8 cellular contexts compared by ENCODE assay signal in genomic region chr12:103632554-103633216, GRCh38. TPM values are rescaled to one million over a fixed set of nuclear protein-coding genes. Genes with fewer than 3 reads are reported as not detected.
A peak's percentile ranks its signal among the peaks of the same experiment; 100 is the strongest.
DNase-seq lines count a peak whose midpoint lies in the region; ATAC-seq and TF ChIP-seq lines count a peak whose summit lies in the region.

No MANE protein-coding gene starts in this region.

- no peak overlapping the region for H3K27ac ChIP-seq in PC-9
- H3K27ac ChIP-seq in gastroesophageal sphincter: no peak overlapping the region

- H3K9me2 ChIP-seq in PC-9 (ENCODE audit: insufficient read depth): no peaks in the 10 kb centered on the region

- peaks cover 4% of the 10 kb centered on the region for H3K27me3 Mint-ChIP-seq in activated naive CD8-positive, alpha-beta T cell treated with anti-CD3 and anti-CD28 coated beads, Interleukin-2, amount 10 ng/mL, durations not matched to agents 7 days and 5 days

- no peaks in the 10 kb centered on the region for H3K36me3 Mint-ChIP-seq in activated naive CD8-positive, alpha-beta T cell treated with anti-CD3 and anti-CD28 coated beads, Interleukin-2, amount 10 ng/mL, durations not matched to agents 7 days and 5 days

- no peaks in the 10 kb centered on the region for H3K9me3 ChIP-seq in PC-9 (ENCODE audit: insufficient read depth, low read depth)
- peaks cover 0 to 19% (median 0%) of the 10 kb centered on the region in 3 donors for H3K9me3 ChIP-seq in gastroesophageal sphincter

- no peak overlapping the region for H2AFZ ChIP-seq in PC-9

- peaks cover 18% of the 10 kb centered on the region for H3K27me3 ChIP-seq in PC-9 (ENCODE audit: insufficient read depth, low read depth)
- H3K27me3 ChIP-seq in gastroesophageal sphincter: no peaks in the 10 kb centered on the region

- POLR2A ChIA-PET in PC-9 (lab: Charles Lee; ENCODE audit: unreplicated experiment): no interaction called here
- POLR2A ChIA-PET in activated naive CD8-positive, alpha-beta T cell treated with anti-CD3 and anti-CD28 coated beads, Interleukin-2, amount 10 ng/mL, durations not matched to agents 7 days and 5 days (lab: Charles Lee): interaction anchor here (1.0 kb wide), 1 partner anchor 61 kb away, joined by 3 read pairs; no protein-coding TSS in a partner anchor

- peak; percentile 70 for DNase-seq in EH (ENCODE audit: low read depth)
- DNase-seq in HPDE6-E6E7 (ENCODE audit: extremely low spot score): peak; percentile 52
- DNase-seq in PC-9: peak; percentile 38 to 73
- DNase-seq in activated naive CD8-positive, alpha-beta T cell treated with anti-CD3 and anti-CD28 coated beads, Interleukin-2, amount 10 ng/mL, durations not matched to agents 7 days and 5 days: peak; percentile 73
- peak; percentile 91 for DNase-seq in iPS-NIHi11 (ENCODE audit: low spot score)
- DNase-seq in stimulated activated CD4-positive, alpha-beta T cell treated with anti-CD3 and anti-CD28 coated beads, TNF-alpha, amount 100 ng/mL, for 48 hours (ENCODE audit: low read depth in 3 of 3): peak; percentile 37 to 50 (median 41)

- H3K4me1 Mint-ChIP-seq in activated naive CD8-positive, alpha-beta T cell treated with anti-CD3 and anti-CD28 coated beads, Interleukin-2, amount 10 ng/mL, durations not matched to agents 7 days and 5 days: no peaks in the 10 kb centered on the region

- ATAC-seq in GM19463 (IDR thresholded peaks at IDR 0.05; ENCODE audit: unreplicated experiment) (peak; percentile 61), gastroesophageal sphincter (no peak)
- ATAC-seq in activated naive CD8-positive, alpha-beta T cell treated with anti-CD3 and anti-CD28 coated beads, Interleukin-2, amount 10 ng/mL, durations not matched to agents 7 days and 5 days (ENCODE audit: low read depth): peak; percentile 66

- no peaks in the 10 kb centered on the region for H3F3A ChIP-seq in PC-9 (ENCODE audit: insufficient read depth, low read depth)

- no peak for TF ChIP-seq EP300 in gastroesophageal sphincter (IDR thresholded peaks at IDR 0.05)

- CTCF ChIA-PET in PC-9 (lab: Charles Lee): interaction anchor here (0.6 to 0.7 kb wide), 2 partner anchors 39 to 87 kb away, joined by 3 read pairs; no protein-coding TSS in a partner anchor

- H4K20me1 ChIP-seq in PC-9 (ENCODE audit: insufficient read depth): no peaks in the 10 kb centered on the region

- no peak overlapping the region for H3K4me3 Mint-ChIP-seq in activated naive CD8-positive, alpha-beta T cell treated with anti-CD3 and anti-CD28 coated beads, Interleukin-2, amount 10 ng/mL, durations not matched to agents 7 days and 5 days

- H3K79me2 ChIP-seq in PC-9 (ENCODE audit: low read depth): no peaks in the 10 kb centered on the region

- H3K4me2 ChIP-seq in PC-9: no peak overlapping the region

- intact Hi-C loops in PC-9 (cut with micrococcal nuclease; ENCODE audit: unreplicated experiment): loop anchor here (1.0 to 2.0 kb wide), 3 partner anchors 57 to 749 kb away; no protein-coding TSS in a partner anchor

- H3K36me3 ChIP-seq in PC-9 (ENCODE audit: low read depth): no peaks in the 10 kb centered on the region
- H3K36me3 ChIP-seq in gastroesophageal sphincter: no peaks in the 10 kb centered on the region

- no peak overlapping the region for H3K4me3 ChIP-seq in PC-9
- no peak overlapping the region for H3K4me3 ChIP-seq in gastroesophageal sphincter

- WGBS in gastroesophageal sphincter (ENCODE audit: low coverage in 1 of 2), 2 donors: 79 to 90% methylated on average over 3 to 6 of the region's 15 CpGs

- no peak for TF ChIP-seq POLR2A in gastroesophageal sphincter (IDR thresholded peaks at IDR 0.05)

- no peaks in the 10 kb centered on the region for H3K4me1 ChIP-seq in PC-9 (replicated peaks; ENCODE audit: insufficient read depth)
- peaks cover 0 to 3% (median 0%) of the 10 kb centered on the region in 3 donors for H3K4me1 ChIP-seq in gastroesophageal sphincter

- no peaks in the 10 kb centered on the region for H3K9me3 Mint-ChIP-seq in activated naive CD8-positive, alpha-beta T cell treated with anti-CD3 and anti-CD28 coated beads, Interleukin-2, amount 10 ng/mL, durations not matched to agents 7 days and 5 days

- TF ChIP-seq CTCF in PC-9 (conservative IDR thresholded peaks at IDR 0.05) (peak; percentile 93), gastroesophageal sphincter (IDR thresholded peaks at IDR 0.05) (peak in 2 of 4 experiments; percentile 24 to 64)

- no peak overlapping the region for H3K27ac Mint-ChIP-seq in activated naive CD8-positive, alpha-beta T cell treated with anti-CD3 and anti-CD28 coated beads, Interleukin-2, amount 10 ng/mL, durations not matched to agents 7 days and 5 days

- BruUV-seq in PC-9 (replicated peaks; lab: Mats Ljungman, UMichigan): no TSS peak

RNA-seq across cellular contexts. Expression of gene STAB2, which starts 45.6 kb away (rescaled TPM):
- total RNA-seq in PC-9 (2021) (not detected in 2 replicates), gastroesophageal sphincter (under 1 TPM in 2 of 4 donors, not detected in 2; 0.27 to 0.81 TPM)
- total RNA-seq in activated naive CD8-positive, alpha-beta T cell treated with anti-CD3 and anti-CD28 coated beads, Interleukin-2, amount 10 ng/mL, durations not matched to agents 7 days and 5 days: not detected

Comparison
In these comparisons a context has a peak if more than half of its experiments do, and no peak if none do; other contexts are left out.
1. DNase-seq: peak in every context shown above with its lines; median percentile 91 in iPS-NIHi11; 73 in activated naive CD8-positive, alpha-beta T cell treated with anti-CD3 and anti-CD28 coated beads, Interleukin-2, amount 10 ng/mL, durations not matched to agents 7 days and 5 days; 70 in EH; 56 in PC-9; 52 in HPDE6-E6E7; 41 in stimulated activated CD4-positive, alpha-beta T cell treated with anti-CD3 and anti-CD28 coated beads, TNF-alpha, amount 100 ng/mL, for 48 hours.